In the genomic region with DNA sequence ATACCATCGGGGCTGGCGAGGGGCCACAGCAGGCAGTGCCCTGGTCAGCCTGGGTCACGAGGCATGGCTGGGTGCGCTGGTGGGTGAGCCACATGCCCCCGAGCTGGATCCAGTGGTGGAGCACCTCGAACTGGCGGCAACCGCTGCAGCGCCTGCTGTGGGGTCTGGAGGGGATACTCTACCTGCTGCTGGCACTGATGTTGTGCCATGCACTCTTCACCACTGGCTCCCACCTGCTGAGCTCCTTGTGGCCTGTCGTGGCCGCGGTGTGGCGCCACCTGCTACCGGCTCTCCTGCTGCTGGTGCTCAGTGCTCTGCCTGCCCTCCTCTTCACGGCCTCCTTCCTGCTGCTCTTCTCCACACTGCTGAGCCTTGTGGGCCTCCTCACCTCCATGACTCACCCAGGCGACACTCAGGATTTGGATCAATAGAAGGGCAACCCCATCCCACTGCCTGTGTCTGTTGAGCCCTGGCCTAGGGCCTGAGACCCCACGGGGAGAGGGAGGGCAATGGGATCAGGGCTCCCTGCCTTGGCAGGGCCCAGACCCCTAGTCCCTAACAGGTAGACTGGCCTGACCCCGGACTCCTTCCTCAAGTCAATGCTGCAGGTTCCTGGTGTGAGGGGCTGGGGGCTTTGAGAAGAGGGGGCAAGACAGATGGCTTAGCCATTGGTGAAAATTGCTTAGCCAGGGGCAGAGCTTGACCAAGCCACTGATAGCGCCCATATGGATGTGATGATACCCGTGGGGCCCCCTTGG, we compare ENCODE assay signal across 10 cellular contexts. TPM values are rescaled to one million over a fixed set of nuclear protein-coding genes. Genes with fewer than 3 reads are reported as not detected.
DNase-seq lines count a peak whose midpoint lies in the region; ATAC-seq and TF ChIP-seq lines count a peak whose summit lies in the region.
"Had no signal": no experiment of that assay in that cellular context is flagged by ENCODE, and none has a peak within 500 bp of the region (broad histone marks: within the 10 kb centered on the region; RNA-seq: fewer than 3 reads in every experiment).

No MANE protein-coding gene starts in this region.

- DNase-seq in DMS53 (lab: John Stamatoyannopoulos, UW) = peak; percentile 65
- peak; percentile 80 for DNase-seq in HuH-7 (ENCODE audit: low spot score)
- DNase-seq in foreskin keratinocyte = no peak
- DNase-seq in esophagus muscularis mucosa (ENCODE audit: extremely low spot score) = no peak
- DNase-seq: CD4-positive, CD25-positive, alpha-beta regulatory T cell; midbrain; T-helper 9 cell had no signal

- no peak for TF ChIP-seq EP300 in esophagus muscularis mucosa (IDR thresholded peaks at IDR 0.05)

- no peaks in the 10 kb centered on the region for H3K36me3 ChIP-seq in esophagus muscularis mucosa

- peaks cover 0 to 8% (median 4%) of the 10 kb centered on the region in 4 donors for H3K9me3 ChIP-seq in esophagus muscularis mucosa

- H3K27ac ChIP-seq in foreskin keratinocyte (no peak overlapping the region), esophagus muscularis mucosa (replicated peaks in 1 of 4) (no peak overlapping the region)

- H3K4me1 ChIP-seq in foreskin keratinocyte (peaks cover 5% of the 10 kb centered on the region), esophagus muscularis mucosa (peaks cover 0 to 18% (median 13%) of the 10 kb centered on the region in 4 donors)

- WGBS in esophagus muscularis mucosa = 85% methylated on average over 10 of the region's 20 CpGs

- intact Hi-C loops in esophagus muscularis mucosa (cut with DNase I) = no loop called here

- no peak for TF ChIP-seq POLR2A in esophagus muscularis mucosa (IDR thresholded peaks at IDR 0.05; ENCODE audit: low read depth)

- peak; percentile 5 for ATAC-seq in foreskin keratinocyte
- no peak for ATAC-seq in GM18909 (IDR thresholded peaks at IDR 0.05; ENCODE audit: poor library complexity, unreplicated experiment)
- no peak for ATAC-seq in GM21526 (IDR thresholded peaks at IDR 0.05; ENCODE audit: low FRiP score, unreplicated experiment)

- peak; percentile 31 for TF ChIP-seq CTCF in foreskin keratinocyte (conservative IDR thresholded peaks at IDR 0.05)
- TF ChIP-seq CTCF in esophagus muscularis mucosa (IDR thresholded peaks at IDR 0.05) = no peak

- H3K27me3 ChIP-seq in foreskin keratinocyte (peaks cover 47% of the 10 kb centered on the region), esophagus muscularis mucosa (peaks cover 0 to 65% (median 18%) of the 10 kb centered on the region in 4 donors)

- no peak overlapping the region for H3K4me3 ChIP-seq in esophagus muscularis mucosa
- H3K4me3 ChIP-seq: skin epidermis had no signal

RNA-seq across cellular contexts. Expression of a gene that starts 0.6 kb away (rescaled TPM):
- total RNA-seq in foreskin keratinocyte (not detected in 2 replicates), esophagus muscularis mucosa (not detected)
- not detected in 2 replicates for polyA plus RNA-seq in foreskin keratinocyte
- total RNA-seq: CD4-positive, CD25-positive, alpha-beta regulatory T cell had no signal
- polyA plus RNA-seq: CD4-positive, CD25-positive, alpha-beta regulatory T cell had no signal

RNA-seq across cellular contexts. Expression of a gene that starts 2.0 kb away (rescaled TPM):
- total RNA-seq in foreskin keratinocyte (not detected in 2 replicates), esophagus muscularis mucosa (not detected)
- not detected in 2 replicates for polyA plus RNA-seq in foreskin keratinocyte
- total RNA-seq: CD4-positive, CD25-positive, alpha-beta regulatory T cell had no signal
- polyA plus RNA-seq: CD4-positive, CD25-positive, alpha-beta regulatory T cell had no signal

RNA-seq across cellular contexts. Expression of a gene that starts 16.3 kb away (rescaled TPM):
- total RNA-seq in foreskin keratinocyte (not detected in 2 replicates), esophagus muscularis mucosa (1 to 10 TPM in 1 of 4 donors, under 1 TPM in 2, not detected in 1; 0.17 to 1.3 (median 0.45) TPM)
- polyA plus RNA-seq in foreskin keratinocyte = not detected in 2 replicates

RNA-seq across cellular contexts. Expression of a gene that starts 23.7 kb away (rescaled TPM):
- total RNA-seq in foreskin keratinocyte = 7.9 and 9.8 TPM in 2 replicates
- polyA plus RNA-seq in foreskin keratinocyte = 9.8 and 11.1 TPM in 2 replicates
- 10 to 100 TPM; 15.1 to 24.1 (median 22.5) TPM for total RNA-seq in esophagus muscularis mucosa

RNA-seq across cellular contexts. Expression of a gene that starts 23.8 kb away (rescaled TPM):
- total RNA-seq in foreskin keratinocyte (25.8 and 28.1 TPM in 2 replicates), esophagus muscularis mucosa (10 to 100 TPM; 22.0 to 37.5 (median 30.2) TPM)
- 26.5 and 27.8 TPM in 2 replicates for polyA plus RNA-seq in foreskin keratinocyte

Comparison
In these comparisons a context has a peak if more than half of its experiments do, and no peak if none do; other contexts are left out.
1. DNase-seq: peak in DMS53 (single experiment) and HuH-7 (single experiment); none in foreskin keratinocyte (0 of 2) and esophagus muscularis mucosa (single experiment).